In the genomic region with DNA sequence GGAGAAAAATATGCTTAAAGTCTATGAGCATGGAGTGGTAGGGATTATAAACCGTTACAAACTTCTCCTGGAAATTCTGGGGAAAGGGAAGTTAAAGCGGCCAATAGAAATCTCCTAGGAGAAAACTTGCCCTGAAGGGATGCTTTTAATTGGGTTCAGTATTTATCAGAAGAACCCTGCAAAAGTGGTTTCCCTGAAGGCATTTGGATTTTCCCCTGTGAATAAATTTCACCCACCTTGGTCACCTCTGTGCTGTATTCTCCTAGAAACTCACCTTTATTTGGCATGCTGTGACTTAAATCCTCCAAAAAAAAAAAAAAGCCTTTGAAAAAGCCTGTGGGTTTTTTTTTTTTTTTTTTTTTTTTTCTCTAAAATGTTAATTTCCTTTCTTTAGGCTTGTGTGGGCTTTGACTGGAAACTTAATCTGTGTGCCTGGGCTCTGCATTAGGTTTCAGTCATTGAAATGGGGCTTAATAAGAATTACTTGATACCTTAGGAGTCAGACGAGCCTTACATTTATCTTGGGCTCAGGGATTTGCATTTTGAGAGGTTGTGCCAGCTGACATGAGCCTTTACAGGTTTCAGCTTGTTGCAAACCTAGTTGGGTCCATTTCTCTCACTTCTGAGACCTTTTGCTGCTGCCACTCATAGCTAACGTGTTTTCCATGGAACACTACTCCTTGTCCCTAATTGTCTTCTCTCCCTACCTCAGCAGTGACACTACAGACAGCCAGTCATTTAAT, we compare ENCODE assay signal across 9 cellular contexts. TPM values are rescaled to one million over a fixed set of nuclear protein-coding genes. Genes with fewer than 3 reads are reported as not detected.
DNase-seq lines count a peak whose midpoint lies in the region; ATAC-seq and TF ChIP-seq lines count a peak whose summit lies in the region.
"Had no signal": no experiment of that assay in that cellular context is flagged by ENCODE, and none has a peak within 500 bp of the region (broad histone marks: within the 10 kb centered on the region; RNA-seq: fewer than 3 reads in every experiment).

No MANE protein-coding gene starts in this region.

- TF ChIP-seq CTCF in HFFc6 (IDR thresholded peaks at IDR 0.05) (no peak), Peyer's patch (IDR thresholded peaks at IDR 0.05) (no peak), esophagus muscularis mucosa (IDR thresholded peaks at IDR 0.05) (no peak), SK-N-SH (IDR thresholded peaks at IDR 0.05) (no peak)

- H3K4me3 ChIP-seq in Peyer's patch = peak overlapping the region in 1 of 4 donors; percentile 12
- H3K4me3 ChIP-seq in esophagus muscularis mucosa = no peak overlapping the region
- H3K4me3 ChIP-seq in skeletal muscle tissue (ENCODE audit: low read length in 3 of 3) = peak overlapping the region in 1 of 3 donors; percentile 18
- H3K4me3 ChIP-seq in SK-N-SH (ENCODE audit: low read depth in 2 of 2, low read length in 1 of 2) = no peak overlapping the region

- 61% methylated on average over 4 of the region's 4 CpGs for WGBS in esophagus muscularis mucosa
- WGBS in SK-N-SH (ENCODE audit: low lambda C conversion rate) = 97% methylated on average over 4 of the region's 4 CpGs

- H4K20me1 ChIP-seq in SK-N-SH (ENCODE audit: insufficient read depth) = peaks cover 4% of the 10 kb centered on the region; the same call in 1 of the 2 replicates

- H3K4me2 ChIP-seq in SK-N-SH = no peak overlapping the region

- no peaks in the 10 kb centered on the region for H3K9me2 ChIP-seq in SK-N-SH

- peaks cover 100% of the 10 kb centered on the region for H3K79me2 ChIP-seq in SK-N-SH (ENCODE audit: insufficient read depth)

- H3K27ac ChIP-seq in Peyer's patch = peak overlapping the region; percentile 70 to 83 (median 78)
- peak overlapping the region; percentile 61 to 69 (median 66) for H3K27ac ChIP-seq in esophagus muscularis mucosa (replicated peaks in 1 of 4)
- peak overlapping the region; percentile 59 for H3K27ac ChIP-seq in skeletal muscle tissue (ENCODE audit: low read depth, low read length)
- H3K27ac ChIP-seq in SK-N-SH (ENCODE audit: low read depth in 2 of 2, low read length in 1 of 2) = 0 out of 4 replicates have a peak overlapping the region, but pooled peaks of 1 of the 2 experiments have one; percentile 1

- intact Hi-C loops in esophagus muscularis mucosa (cut with DNase I) = no loop called here

- no peak overlapping the region for H3K4me3 Mint-ChIP-seq in HFFc6

- H3K9me3 ChIP-seq in Peyer's patch = no peaks in the 10 kb centered on the region
- H3K9me3 ChIP-seq in esophagus muscularis mucosa = no peaks in the 10 kb centered on the region
- H3K9me3 ChIP-seq in skeletal muscle tissue (ENCODE audit: control insufficient read depth in 3 of 3, low read length in 3 of 3) = peaks cover 0 to 2% (median 0%) of the 10 kb centered on the region in 3 donors
- no peaks in the 10 kb centered on the region for H3K9me3 ChIP-seq in SK-N-SH

- H3K4me1 ChIP-seq in Peyer's patch (peaks cover 0 to 69% (median 43%) of the 10 kb centered on the region in 4 donors), esophagus muscularis mucosa (peaks cover 94 to 100% (median 99%) of the 10 kb centered on the region in 4 donors), skeletal muscle tissue (ENCODE audit: control insufficient read depth in 3 of 3, insufficient read depth in 3 of 3, low read length in 3 of 3) (peaks cover 29 to 63% (median 53%) of the 10 kb centered on the region in 3 donors), SK-N-SH (ENCODE audit: control insufficient read depth in 1 of 2, insufficient read depth in 2 of 2, low read depth in 1 of 2, low read length in 1 of 2) (peaks cover 3 to 47% of the 10 kb centered on the region in 2 experiments; a peak in 2 of 4 replicates)

- no peak for TF ChIP-seq RAD21 in SK-N-SH (IDR thresholded peaks at IDR 0.05; ENCODE audit: low read length)

- H3K27me3 ChIP-seq in Peyer's patch (no peaks in the 10 kb centered on the region), esophagus muscularis mucosa (no peaks in the 10 kb centered on the region), skeletal muscle tissue (ENCODE audit: control insufficient read depth in 3 of 3, insufficient read depth in 3 of 3, low read length in 3 of 3) (no peaks in the 10 kb centered on the region), SK-N-SH (ENCODE audit: insufficient read depth) (no peaks in the 10 kb centered on the region)

- TF ChIP-seq EP300 in esophagus muscularis mucosa (IDR thresholded peaks at IDR 0.05) (no peak), SK-N-SH (IDR thresholded peaks at IDR 0.05; ENCODE audit: borderline replicate concordance in 1 of 2, low read depth in 1 of 2, low read length in 1 of 2) (no peak)

- no peaks in the 10 kb centered on the region for H3K9me3 Mint-ChIP-seq in HFFc6

- H3K36me3 ChIP-seq in Peyer's patch = peaks cover 0 to 3% (median 0%) of the 10 kb centered on the region in 3 donors
- H3K36me3 ChIP-seq in esophagus muscularis mucosa = peaks cover 0 to 17% (median 7%) of the 10 kb centered on the region in 4 donors
- no peaks in the 10 kb centered on the region for H3K36me3 ChIP-seq in skeletal muscle tissue (ENCODE audit: control insufficient read depth in 3 of 3, insufficient read depth in 3 of 3, low read length in 3 of 3)
- peaks cover 3 to 67% of the 10 kb centered on the region in 2 experiments for H3K36me3 ChIP-seq in SK-N-SH (replicated peaks in 1 of 2; ENCODE audit: control insufficient read depth in 1 of 2, insufficient read depth in 2 of 2, low read length in 1 of 2)

- ATAC-seq in GM18520 (IDR thresholded peaks at IDR 0.05; ENCODE audit: unreplicated experiment) (no peak), GM18867 (IDR thresholded peaks at IDR 0.05; ENCODE audit: unreplicated experiment) (no peak)

- POLR2A ChIA-PET in SK-N-SH (lab: Yijun Ruan, JAX) = no interaction called here

- CTCF ChIA-PET in SK-N-SH (lab: Yijun Ruan, JAX) = interaction anchor here (1.0 to 1.5 kb wide), 2 partner anchors 17 to 65 kb away, joined by 3 to 4 read pairs; no protein-coding TSS in a partner anchor

- TF ChIP-seq POLR2A in Peyer's patch (IDR thresholded peaks at IDR 0.05) (no peak), esophagus muscularis mucosa (IDR thresholded peaks at IDR 0.05; ENCODE audit: low read depth) (no peak)

- peak overlapping the region; percentile 1; the same call in 1 of the 2 replicates for H3K27ac Mint-ChIP-seq in HFFc6

- no peaks in the 10 kb centered on the region; the same call in 1 of the 2 replicates for H3K27me3 Mint-ChIP-seq in HFFc6 (ENCODE audit: insufficient read depth)

- peaks cover 49% of the 10 kb centered on the region for H3K36me3 Mint-ChIP-seq in HFFc6 (ENCODE audit: low read depth)

- H3F3A ChIP-seq in SK-N-SH (replicated peaks; ENCODE audit: insufficient read depth) = peaks cover 17% of the 10 kb centered on the region

- H3K4me1 Mint-ChIP-seq in HFFc6 (ENCODE audit: low read depth) = peaks cover 81% of the 10 kb centered on the region

- no peak overlapping the region for H2AFZ ChIP-seq in SK-N-SH (ENCODE audit: low read depth)

- DNase-seq in HFFc6 = no peak
- no peak for DNase-seq in Peyer's patch
- DNase-seq in esophagus muscularis mucosa (ENCODE audit: extremely low spot score) = no peak
- no peak for DNase-seq in SK-N-SH
- DNase-seq: activated CD8-positive, alpha-beta memory T cell treated with anti-CD3 and anti-CD28 coated beads for 24 hours; NCI-H510A treated with DMSO at 0.1 percent for 48 hours had no signal

- H3K9ac ChIP-seq in skeletal muscle tissue (ENCODE audit: low read depth in 1 of 3, low read length in 3 of 3) (no peak overlapping the region), SK-N-SH (no peak overlapping the region)

TF ChIP-seq in SK-N-SH, 30 proteins besides CTCF, POLR2A, EP300 and RAD21:
- TF ChIP-seq RXRA (IDR thresholded peaks at IDR 0.05; ENCODE audit: borderline replicate concordance, low read depth) (no peak), JUND (IDR thresholded peaks at IDR 0.05) (no peak), MXI1 (IDR thresholded peaks at IDR 0.05; ENCODE audit: low read depth, low read length) (no peak), NRF1 (IDR thresholded peaks at IDR 0.05; ENCODE audit: low read depth, low read length) (no peak), FOSL2 (IDR thresholded peaks at IDR 0.05; ENCODE audit: borderline replicate concordance, low read depth) (no peak), CHD2 (IDR thresholded peaks at IDR 0.05; ENCODE audit: low read length, partially characterized antibody) (no peak), TCF12 (IDR thresholded peaks at IDR 0.05) (no peak)
- TF ChIP-seq, protein P1, sequence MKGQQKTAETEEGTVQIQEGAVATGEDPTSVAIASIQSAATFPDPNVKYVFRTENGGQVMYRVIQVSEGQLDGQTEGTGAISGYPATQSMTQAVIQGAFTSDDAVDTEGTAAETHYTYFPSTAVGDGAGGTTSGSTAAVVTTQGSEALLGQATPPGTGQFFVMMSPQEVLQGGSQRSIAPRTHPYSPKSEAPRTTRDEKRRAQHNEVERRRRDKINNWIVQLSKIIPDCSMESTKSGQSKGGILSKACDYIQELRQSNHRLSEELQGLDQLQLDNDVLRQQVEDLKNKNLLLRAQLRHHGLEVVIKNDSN (IDR thresholded peaks at IDR 0.05; ENCODE audit: borderline replicate concordance, low read depth) = no peak
- TF ChIP-seq, protein P2, sequence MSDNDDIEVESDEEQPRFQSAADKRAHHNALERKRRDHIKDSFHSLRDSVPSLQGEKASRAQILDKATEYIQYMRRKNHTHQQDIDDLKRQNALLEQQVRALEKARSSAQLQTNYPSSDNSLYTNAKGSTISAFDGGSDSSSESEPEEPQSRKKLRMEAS (IDR thresholded peaks at IDR 0.05; ENCODE audit: low read depth) = no peak

RNA-seq across cellular contexts. Expression of a gene that starts 22.0 kb away (rescaled TPM):
- 100 to 1,000 TPM in 4 of 6 experiments, 10 to 100 TPM in 2; 78.5 to 135 (median 118) TPM for total RNA-seq in HFFc6 (2021; fragmentation: NEBNext Ultra II Directional; extraction: Animal tissue kit (Norgen Biotek cat#: 25700))
- 100 to 1,000 TPM in 2 of 4 donors, 10 to 100 TPM in 2; 51.8 to 127 (median 105) TPM for total RNA-seq in Peyer's patch
- 100 to 1,000 TPM; 202 to 292 (median 261) TPM for total RNA-seq in esophagus muscularis mucosa
- 44.9 TPM for total RNA-seq in skeletal muscle tissue
- 48.3 and 58.9 TPM in 2 replicates for polyA plus RNA-seq in SK-N-SH (2012; rRNA removed)
- polyA plus RNA-seq in SK-N-SH (2012; cell fraction: cytosol; rRNA removed) = 54.7 and 67.3 TPM in 2 replicates
- 24.2 and 33.6 TPM in 2 replicates for polyA plus RNA-seq in SK-N-SH (2012; cell fraction: nucleus; rRNA removed)
